Comparison of ENCODE assay signal across 34 cellular contexts in genomic region chr9:117341161-117341560, GRCh38.
"Had no signal": no experiment of that assay in that cellular context is flagged by ENCODE, and none has a peak within 500 bp of the region (broad histone marks: within the 10 kb centered on the region; RNA-seq: fewer than 3 reads in every experiment).

No MANE protein-coding gene starts in this region.

- DNase-seq: activated B cell treated with CpG ODN at 0.5 μM for 24 hours; activated CD4-positive, alpha-beta memory T cell treated with anti-CD3 and anti-CD28 coated beads for 36 hours; activated CD4-positive, alpha-beta T cell treated with anti-CD3 and anti-CD28 coated beads for 4 hours; activated CD4-positive, alpha-beta T cell treated with anti-CD3 and anti-CD28 coated beads, Interleukin-2, amount 10 ng/mL, durations not matched to agents 24 days and 14 days; activated CD4-positive, alpha-beta T cell treated with anti-CD3 and anti-CD28 coated beads, Interleukin-2, amount 50 U/mL, for 1 hour; activated CD4-positive, alpha-beta T cell treated with anti-CD3 and anti-CD28 coated beads, Interleukin-2, amount 50 U/mL, for 4 hours; activated CD4-positive, CD25-positive, alpha-beta regulatory T cell treated with anti-CD3 and anti-CD28 coated beads, Interleukin-2, amount 50 U/mL, for 72 hours; activated CD8-positive, alpha-beta memory T cell treated with anti-CD3 and anti-CD28 coated beads, Interleukin-2, amount 50 U/mL, for 4 hours; activated CD8-positive, alpha-beta T cell treated with anti-CD3 and anti-CD28 coated beads for 36 hours; activated effector memory CD4-positive, alpha-beta T cell treated with anti-CD3 and anti-CD28 coated beads, Interleukin-2, amount 50 U/mL, for 16 hours; activated gamma-delta T cell treated with Interleukin-2 at 50 U/mL for 16 hours; activated naive CD4-positive, alpha-beta T cell; activated naive CD4-positive, alpha-beta T cell treated with anti-CD3 and anti-CD28 coated beads for 36 hours; activated naive CD8-positive, alpha-beta T cell treated with anti-CD3 and anti-CD28 coated beads for 36 hours; activated T-cell treated with anti-CD3 and anti-CD28 coated beads for 4 hours; activated T-cell treated with anti-CD3 and anti-CD28 coated beads, Interleukin-2, amount 50 U/mL, for 1 hour; activated T-cell treated with anti-CD3 and anti-CD28 coated beads, Interleukin-2, amount 50 U/mL, for 4 hours; activated T-cell treated with anti-CD3 and anti-CD28 coated beads, Interleukin-2, amount 50 U/mL, for 72 hours; adrenal gland; amniotic stem cell; aorta; body of pancreas; brain microvascular endothelial cell; central memory CD4-positive, alpha-beta T cell; cerebellar nuclear complex; T-helper 2 cell; T-helper 9 cell had no signal

- H3K4me1 ChIP-seq: adrenal gland, breast epithelium had no signal

- H3K9me3 ChIP-seq: adrenal gland, body of pancreas, breast epithelium had no signal

- H3K36me3 Mint-ChIP-seq: activated CD4-positive, alpha-beta memory T cell treated with anti-CD3 and anti-CD28 coated beads for 36 hours; activated naive CD4-positive, alpha-beta T cell treated with anti-CD3 and anti-CD28 coated beads, Interleukin-2, amount 50 U/mL, for 24 hours; activated naive CD8-positive, alpha-beta T cell treated with anti-CD3 and anti-CD28 coated beads for 36 hours had no signal

- H3K4me1 Mint-ChIP-seq: activated B cell treated with CpG ODN at 0.5 μM for 24 hours; activated naive CD4-positive, alpha-beta T cell treated with anti-CD3 and anti-CD28 coated beads, Interleukin-2, amount 50 U/mL, for 24 hours; activated T-helper 17 cell treated with anti-CD3 and anti-CD28 coated beads, Interleukin-2, amount 50 U/mL, for 72 hours had no signal

- H3K4me3 ChIP-seq: adrenal gland, body of pancreas, breast epithelium had no signal

- H3K36me3 ChIP-seq: adrenal gland, brain microvascular endothelial cell, breast epithelium had no signal

- H3K4me3 Mint-ChIP-seq: activated B cell treated with CpG ODN at 0.5 μM for 24 hours; activated CD4-positive, alpha-beta memory T cell treated with anti-CD3 and anti-CD28 coated beads for 36 hours; activated CD4-positive, alpha-beta T cell treated with anti-CD3 and anti-CD28 coated beads, Interleukin-2, amount 10 ng/mL, durations not matched to agents 24 days and 14 days; activated CD8-positive, alpha-beta T cell treated with anti-CD3 and anti-CD28 coated beads for 36 hours; activated naive CD4-positive, alpha-beta T cell treated with anti-CD3 and anti-CD28 coated beads for 36 hours; activated naive CD4-positive, alpha-beta T cell treated with anti-CD3 and anti-CD28 coated beads, Interleukin-2, amount 50 U/mL, for 24 hours; activated naive CD8-positive, alpha-beta T cell treated with anti-CD3 and anti-CD28 coated beads for 36 hours; activated T-cell treated with anti-CD3 and anti-CD28 coated beads, Interleukin-2, amount 50 U/mL, for 4 hours; activated T-cell treated with anti-CD3 and anti-CD28 coated beads, Interleukin-2, amount 50 U/mL, for 72 hours; activated T-helper 1 cell treated with anti-CD3 and anti-CD28 coated beads, Interleukin-12 subunit alpha, Interleukin-12 subunit beta, Interleukin-2, Interleukin-4 antibody, amounts not matched to agents 30 ng/mL and 10 ng/mL and 1 ng/mL, durations not matched to agents 14 hours and 24 hours and 36 hours; activated T-helper 17 cell treated with anti-CD3 and anti-CD28 coated beads, Interleukin-2, amount 50 U/mL, for 72 hours; T-helper 1 cell treated with Interleukin-12 subunit alpha and Interleukin-12 subunit beta and Interleukin-4 antibody, amounts not matched to agents 30 μg/mL and 1 μg/mL, for 36 hours; T-helper 2 cell treated with Interferon-gamma antibody and Interleukin-4, amounts not matched to agents 5 μg/mL and 100 μg/mL, for 36 hours had no signal

- H3K27ac Mint-ChIP-seq: activated B cell treated with CpG ODN at 0.5 μM for 24 hours; activated CD4-positive, alpha-beta memory T cell treated with anti-CD3 and anti-CD28 coated beads for 36 hours; activated CD4-positive, alpha-beta T cell treated with anti-CD3 and anti-CD28 coated beads, Interleukin-2, amount 10 ng/mL, durations not matched to agents 24 days and 14 days; activated CD8-positive, alpha-beta T cell treated with anti-CD3 and anti-CD28 coated beads for 36 hours; activated naive CD4-positive, alpha-beta T cell treated with anti-CD3 and anti-CD28 coated beads for 36 hours; activated naive CD4-positive, alpha-beta T cell treated with anti-CD3 and anti-CD28 coated beads, Interleukin-2, amount 50 U/mL, for 24 hours; activated naive CD8-positive, alpha-beta T cell treated with anti-CD3 and anti-CD28 coated beads for 36 hours; activated T-cell treated with anti-CD3 and anti-CD28 coated beads, Interleukin-2, amount 50 U/mL, for 72 hours; activated T-helper 1 cell treated with anti-CD3 and anti-CD28 coated beads, Interleukin-12 subunit alpha, Interleukin-12 subunit beta, Interleukin-2, Interleukin-4 antibody, amounts not matched to agents 30 ng/mL and 10 ng/mL and 1 ng/mL, durations not matched to agents 14 hours and 24 hours and 36 hours; activated T-helper 17 cell treated with anti-CD3 and anti-CD28 coated beads, Interleukin-2, amount 50 U/mL, for 72 hours; T-helper 1 cell treated with Interleukin-12 subunit alpha and Interleukin-12 subunit beta and Interleukin-4 antibody, amounts not matched to agents 30 μg/mL and 1 μg/mL, for 36 hours; T-helper 2 cell treated with Interferon-gamma antibody and Interleukin-4, amounts not matched to agents 5 μg/mL and 100 μg/mL, for 36 hours had no signal

- ATAC-seq: activated CD8-positive, alpha-beta T cell treated with anti-CD3 and anti-CD28 coated beads for 36 hours; activated T-cell treated with anti-CD3 and anti-CD28 coated beads, Interleukin-2, amount 50 U/mL, for 4 hours; activated T-cell treated with anti-CD3 and anti-CD28 coated beads, Interleukin-2, amount 50 U/mL, for 72 hours; activated T-helper 17 cell treated with anti-CD3 and anti-CD28 coated beads, Interleukin-2, amount 50 U/mL, for 72 hours; body of pancreas had no signal

- H3K27me3 Mint-ChIP-seq: activated B cell treated with CpG ODN at 0.5 μM for 24 hours; activated CD4-positive, alpha-beta memory T cell treated with anti-CD3 and anti-CD28 coated beads for 36 hours; activated CD4-positive, alpha-beta T cell treated with anti-CD3 and anti-CD28 coated beads, Interleukin-2, amount 10 ng/mL, durations not matched to agents 24 days and 14 days; activated CD8-positive, alpha-beta T cell treated with anti-CD3 and anti-CD28 coated beads for 36 hours; activated naive CD8-positive, alpha-beta T cell treated with anti-CD3 and anti-CD28 coated beads for 36 hours; activated T-helper 17 cell treated with anti-CD3 and anti-CD28 coated beads, Interleukin-2, amount 50 U/mL, for 72 hours had no signal

- H3K9me3 Mint-ChIP-seq: activated B cell treated with CpG ODN at 0.5 μM for 24 hours; activated naive CD4-positive, alpha-beta T cell treated with anti-CD3 and anti-CD28 coated beads for 36 hours; activated T-helper 1 cell treated with anti-CD3 and anti-CD28 coated beads, Interleukin-12 subunit alpha, Interleukin-12 subunit beta, Interleukin-2, Interleukin-4 antibody, amounts not matched to agents 30 ng/mL and 10 ng/mL and 1 ng/mL, durations not matched to agents 14 hours and 24 hours and 36 hours; T-helper 1 cell treated with Interleukin-12 subunit alpha and Interleukin-12 subunit beta and Interleukin-4 antibody, amounts not matched to agents 30 μg/mL and 1 μg/mL, for 36 hours; T-helper 2 cell treated with Interferon-gamma antibody and Interleukin-4, amounts not matched to agents 5 μg/mL and 100 μg/mL, for 36 hours had no signal

- H3K27me3 ChIP-seq: adrenal gland, body of pancreas, brain microvascular endothelial cell, breast epithelium had no signal

- H3K27ac ChIP-seq: adrenal gland, body of pancreas, brain microvascular endothelial cell, breast epithelium, VCaP had no signal
